Comparison of ENCODE assay signal across 22 cellular contexts in genomic region chr7:6288270-6288860, GRCh38.
"Had no signal": no experiment of that assay in that cellular context is flagged by ENCODE, and none has a peak within 500 bp of the region (broad histone marks: within the 10 kb centered on the region; RNA-seq: fewer than 3 reads in every experiment).

No MANE protein-coding gene starts in this region.

- H3K27ac ChIP-seq: hepatocyte, left ventricle myocardium inferior, ovary, prostate gland, sigmoid colon, spleen, tibial nerve, vagina had no signal

- H2AFZ ChIP-seq: hepatocyte had no signal

- H3K4me3 ChIP-seq: hepatocyte, left ventricle myocardium inferior, lung, ovary, prostate gland, sigmoid colon, spleen, tibial nerve, vagina had no signal

- H3K4me1 ChIP-seq: left ventricle myocardium inferior, prostate gland, sigmoid colon, tibial nerve, vagina had no signal

- H3K79me2 ChIP-seq: hepatocyte had no signal

- H3K4me2 ChIP-seq: hepatocyte had no signal

- ATAC-seq: natural killer cell; right cardiac atrium; stimulated activated effector memory CD8-positive, alpha-beta T cell treated with anti-CD3 and anti-CD28 coated beads, Interleukin-12 subunit alpha, Interleukin-12 subunit beta, amount 100 ng/mL, for 72 hours; stimulated activated naive CD8-positive, alpha-beta T cell treated with anti-CD3 and anti-CD28 coated beads, Interleukin-15, amount 100 ng/mL, for 72 hours had no signal

- FAIRE-seq: small intestine had no signal

- DNase-seq: islet precursor cell; left ventricle myocardium inferior; mesendoderm; naive B cell; natural killer cell; nephron progenitor cell; ovary; retina; right cardiac atrium; sigmoid colon; small intestine; stimulated activated CD4-positive, alpha-beta T cell treated with anti-CD3 and anti-CD28 coated beads, Interleukin-4, amount 100 ng/mL, for 24 hours; stimulated activated naive CD4-positive, alpha-beta T cell treated with Interleukin-2 at 50 U/mL for 16 hours; stimulated activated naive CD8-positive, alpha-beta T cell treated with anti-CD3 and anti-CD28 coated beads, Interleukin-15, amount 100 ng/mL, for 72 hours; substantia nigra had no signal

- H3K9me3 ChIP-seq: left ventricle myocardium inferior, ovary, prostate gland, sigmoid colon, tibial nerve, vagina had no signal

- H3K27me3 ChIP-seq: hepatocyte, ovary, sigmoid colon, spleen, tibial nerve, vagina had no signal

- H3K36me3 ChIP-seq: left ventricle myocardium inferior, ovary, prostate gland, sigmoid colon, spleen, tibial nerve, vagina had no signal
